30 cellular contexts compared by ENCODE assay signal in genomic region chr1:236363237-236363636, GRCh38. TPM values are rescaled to one million over a fixed set of nuclear protein-coding genes. Genes with fewer than 3 reads are reported as not detected.
"Had no signal": no experiment of that assay in that cellular context is flagged by ENCODE, and none has a peak within 500 bp of the region (broad histone marks: within the 10 kb centered on the region; RNA-seq: fewer than 3 reads in every experiment).

No MANE protein-coding gene starts in this region.

- H3K9me3 Mint-ChIP-seq: effector memory CD8-positive, alpha-beta T cell had no signal

- H3K4me3 ChIP-seq: colonic mucosa, esophagus squamous epithelium, gastrocnemius medialis, heart right ventricle, left lung, lower lobe of right lung, mucosa of descending colon had no signal

- H3K4me1 ChIP-seq: colonic mucosa, esophagus squamous epithelium, gastrocnemius medialis, left lung, lower lobe of right lung had no signal

- H3K9me3 ChIP-seq: colonic mucosa, esophagus squamous epithelium, gastrocnemius medialis, lower lobe of right lung, mucosa of descending colon had no signal

- H3K27me3 Mint-ChIP-seq: dendritic cell treated with granulocyte-macrophage colony-stimulating factor and Interleukin-4, amounts not matched to agents 40 ng/mL and 50 ng/mL, for 4 days; effector memory CD8-positive, alpha-beta T cell had no signal

- H3K27ac Mint-ChIP-seq: dendritic cell treated with granulocyte-macrophage colony-stimulating factor and Interleukin-4, amounts not matched to agents 40 ng/mL and 50 ng/mL, for 4 days; effector memory CD8-positive, alpha-beta T cell; endodermal cell; mesothelial cell of epicardium; naive B cell had no signal

- H3K4me3 Mint-ChIP-seq: dendritic cell treated with granulocyte-macrophage colony-stimulating factor and Interleukin-4, amounts not matched to agents 40 ng/mL and 50 ng/mL, for 4 days; effector memory CD8-positive, alpha-beta T cell; endodermal cell; mesothelial cell of epicardium had no signal

- H3K27me3 ChIP-seq: colonic mucosa, esophagus squamous epithelium, gastrocnemius medialis, heart right ventricle, left lung had no signal

- H3K36me3 Mint-ChIP-seq: naive B cell had no signal

- DNase-seq: colonic mucosa; cortex of kidney; effector CD8-positive, alpha-beta T cell; effector memory CD8-positive, alpha-beta T cell; endodermal cell; erythroblast; esophagus squamous epithelium; foreskin fibroblast; foreskin melanocyte; gastrocnemius medialis; glutamatergic neuron; head of caudate nucleus; heart right ventricle; hippocampal formation; islet precursor cell; kidney; kidney glomerular epithelial cell; left lung; left ventricle myocardium superior; lower lobe of right lung; mesenchymal stem cell; mucosa of descending colon; naive B cell had no signal

- H3K36me3 ChIP-seq: colonic mucosa, esophagus squamous epithelium, gastrocnemius medialis, heart right ventricle, left lung, lower lobe of right lung had no signal

- ATAC-seq: effector memory CD8-positive, alpha-beta T cell; esophagus mucosa; gastrocnemius medialis; heart right ventricle; left lung; left ventricle myocardium superior; lower lobe of right lung; mucosa of descending colon had no signal

- H3K27ac ChIP-seq: colonic mucosa, epithelial cell of prostate, esophagus squamous epithelium, gastrocnemius medialis, heart right ventricle, left lung, lower lobe of right lung had no signal

- H3K4me1 Mint-ChIP-seq: naive B cell had no signal

RNA-seq across cellular contexts. Expression of gene EDARADD, which starts 30.8 kb away (rescaled TPM):
- total RNA-seq: gastrocnemius medialis, glomerular endothelial cell, lung microvascular endothelial cell, myocyte had no signal
